In genomic region chr14:88829188-88829587, GRCh38 we compare ENCODE assay signal across 19 cellular contexts. TPM values are rescaled to one million over a fixed set of nuclear protein-coding genes. Genes with fewer than 3 reads are reported as not detected.
A peak's percentile ranks its signal among the peaks of the same experiment; 100 is the strongest.
DNase-seq lines count a peak whose midpoint lies in the region; ATAC-seq and TF ChIP-seq lines count a peak whose summit lies in the region.
"Had no signal": no experiment of that assay in that cellular context is flagged by ENCODE, and none has a peak within 500 bp of the region (broad histone marks: within the 10 kb centered on the region; RNA-seq: fewer than 3 reads in every experiment).

No MANE protein-coding gene starts in this region.

- H3K79me2 ChIP-seq in ACC112 (ENCODE audit: control insufficient read depth, insufficient read depth, low read length, unreplicated experiment) (peaks cover 63% of the 10 kb centered on the region), fibroblast of lung (ENCODE audit: control insufficient read depth, insufficient read depth, low read length) (peaks cover 45% of the 10 kb centered on the region)

- ATAC-seq in HG02852 (IDR thresholded peaks at IDR 0.05; ENCODE audit: unreplicated experiment) = no peak
- ATAC-seq: activated naive CD8-positive, alpha-beta T cell treated with anti-CD3 and anti-CD28 coated beads, Interleukin-2, amount 50 U/mL, for 24 hours; esophagus mucosa; heart left ventricle; natural killer cell had no signal

- H2AFZ ChIP-seq in ACC112 (ENCODE audit: low read length, unreplicated experiment) = peak overlapping the region; percentile 16
- no peak overlapping the region for H2AFZ ChIP-seq in fibroblast of lung (ENCODE audit: low read length)

- no peak overlapping the region; the same call in 1 of the 2 replicates for H3K4me3 ChIP-seq in ACC112 (ENCODE audit: low read depth, low read length)
- no peak overlapping the region for H3K4me3 ChIP-seq in fibroblast of lung (replicated peaks in 1 of 4; ENCODE audit: control extremely low read depth in 1 of 4, insufficient read depth in 1 of 4, low read depth in 3 of 4, low read length in 4 of 4)
- no peak overlapping the region for H3K4me3 ChIP-seq in left ventricle myocardium inferior
- H3K4me3 ChIP-seq: cardiac muscle cell, heart left ventricle, smooth muscle cell, uterus had no signal

- intact Hi-C loops in left ventricle myocardium inferior (cut with micrococcal nuclease) = no loop called here

- H3K27me3 ChIP-seq in ACC112 (ENCODE audit: insufficient read depth, low read length) = no peaks in the 10 kb centered on the region
- H3K27me3 ChIP-seq in fibroblast of lung (ENCODE audit: control insufficient read depth, insufficient read depth, low read length) = no peaks in the 10 kb centered on the region
- H3K27me3 ChIP-seq in left ventricle myocardium inferior (ENCODE audit: low read depth) = no peaks in the 10 kb centered on the region
- H3K27me3 ChIP-seq: cardiac muscle cell, heart left ventricle, uterus had no signal

- DNase-seq in GF-D8 (lab: John Stamatoyannopoulos, UW) (peak; percentile 3), NCI-H82 treated with DMSO at 0.1 percent for 48 hours (lab: John Stamatoyannopoulos, UW; ENCODE audit: unreplicated experiment) (peak; percentile 64), fibroblast of lung (ENCODE audit: low read depth in 2 of 2) (no peak), HPDE6-E6E7 (ENCODE audit: extremely low spot score) (no peak), left ventricle myocardium inferior (no peak)
- no peak for DNase-seq in activated T-cell treated with anti-CD3 and anti-CD28 coated beads, Interleukin-2, amount 50 U/mL, for 48 hours
- DNase-seq: activated CD4-positive, CD25-positive, alpha-beta regulatory T cell treated with anti-CD3 and anti-CD28 coated beads, Interleukin-2, amount 50 U/mL, for 72 hours; activated naive CD8-positive, alpha-beta T cell treated with anti-CD3 and anti-CD28 coated beads, Interleukin-2, amount 50 U/mL, for 24 hours; heart left ventricle; natural killer cell; NCI-H1930; NCI-H446; stimulated activated CD4-positive, alpha-beta T cell treated with anti-CD3 and anti-CD28 coated beads, Interleukin-4, amount 100 ng/mL, for 24 hours; uterus had no signal

- H3K36me3 ChIP-seq in ACC112 (ENCODE audit: insufficient read depth, low read length) (no peaks in the 10 kb centered on the region), fibroblast of lung (ENCODE audit: control insufficient read depth, insufficient read depth, low read length) (no peaks in the 10 kb centered on the region), left ventricle myocardium inferior (no peaks in the 10 kb centered on the region)
- H3K36me3 ChIP-seq: cardiac muscle cell, heart left ventricle, uterus had no signal

- H3K4me1 ChIP-seq in ACC112 (ENCODE audit: control insufficient read depth, insufficient read depth, low read length, unreplicated experiment) (peaks cover 55% of the 10 kb centered on the region), fibroblast of lung (ENCODE audit: control insufficient read depth, extremely low read depth, insufficient read depth, low read length) (peaks cover 19% of the 10 kb centered on the region), left ventricle myocardium inferior (peaks cover 15% of the 10 kb centered on the region)

- no peak for TF ChIP-seq CTCF in fibroblast of lung (conservative IDR thresholded peaks at IDR 0.05 in 1 of 2, IDR thresholded peaks at IDR 0.05 in 1 of 2; ENCODE audit: low read depth in 1 of 2, low read length in 2 of 2)
- TF ChIP-seq CTCF in left ventricle myocardium inferior (IDR thresholded peaks at IDR 0.05; ENCODE audit: borderline replicate concordance) = no peak

- H3K4me2 ChIP-seq in fibroblast of lung (ENCODE audit: extremely low read depth, insufficient read depth, low read length) = no peak overlapping the region
- H3K4me2 ChIP-seq: smooth muscle cell had no signal

- H4K20me1 ChIP-seq in fibroblast of lung (ENCODE audit: control insufficient read depth, extremely low read depth, insufficient read depth, low read length) = no peaks in the 10 kb centered on the region

- H3K27ac ChIP-seq in ACC112 (ENCODE audit: low read depth, low read length) (no peak overlapping the region), fibroblast of lung (ENCODE audit: insufficient read depth, low read length) (peak overlapping the region; percentile 18), left ventricle myocardium inferior (replicated peaks) (no peak overlapping the region)
- H3K27ac ChIP-seq: cardiac muscle cell, heart left ventricle, uterus had no signal

- H3K9me3 ChIP-seq in fibroblast of lung (ENCODE audit: control insufficient read depth, insufficient read depth, low read depth, low read length) (no peaks in the 10 kb centered on the region), left ventricle myocardium inferior (replicated peaks) (no peaks in the 10 kb centered on the region)
- H3K9me3 ChIP-seq: heart left ventricle, uterus had no signal

- no peak overlapping the region for H3K9ac ChIP-seq in fibroblast of lung (ENCODE audit: insufficient read depth, low read length)

RNA-seq across cellular contexts. Expression of gene TTC8, which starts 4.7 kb away (rescaled TPM):
- total RNA-seq in fibroblast of lung (27.5 and 31.2 TPM in 2 replicates), left ventricle myocardium inferior (8.9 TPM)
- 44.2 and 49.4 TPM in 2 replicates for polyA plus RNA-seq in fibroblast of lung
- 27.6 and 28.7 TPM in 2 replicates for polyA plus RNA-seq in fibroblast of lung (2012)
- 5.1 and 6.7 TPM in 2 replicates for polyA minus RNA-seq in fibroblast of lung (ENCODE audit: low replicate concordance)

RNA-seq across cellular contexts. Expression of gene EML5, which starts 36.4 kb away (rescaled TPM):
- total RNA-seq in fibroblast of lung = 0.66 and 0.77 TPM in 2 replicates
- polyA plus RNA-seq in fibroblast of lung = 0.10 and 0.43 TPM in 2 replicates
- polyA plus RNA-seq in fibroblast of lung (2012) = 0.14 and 0.55 TPM in 2 replicates
- not detected in 2 replicates for polyA minus RNA-seq in fibroblast of lung (ENCODE audit: low replicate concordance)
- 0.36 TPM for total RNA-seq in left ventricle myocardium inferior
- polyA plus RNA-seq: smooth muscle cell had no signal

Comparison
In these comparisons a context has a peak if more than half of its experiments do, and no peak if none do; other contexts are left out.
1. DNase-seq: peak in GF-D8 (single experiment) and NCI-H82 treated with DMSO at 0.1 percent for 48 hours (single experiment); none in fibroblast of lung (0 of 2), activated T-cell treated with anti-CD3 and anti-CD28 coated beads, Interleukin-2, amount 50 U/mL, for 48 hours (0 of 2), HPDE6-E6E7 (single experiment) and left ventricle myocardium inferior (single experiment).